ENCODE assay signal across 9 cellular contexts in genomic region chr3:185549111-185549510, GRCh38. TPM values are rescaled to one million over a fixed set of nuclear protein-coding genes. Genes with fewer than 3 reads are reported as not detected.
DNase-seq lines count a peak whose midpoint lies in the region; ATAC-seq and TF ChIP-seq lines count a peak whose summit lies in the region.
"Had no signal": no experiment of that assay in that cellular context is flagged by ENCODE, and none has a peak within 500 bp of the region (broad histone marks: within the 10 kb centered on the region; RNA-seq: fewer than 3 reads in every experiment).

No MANE protein-coding gene starts in this region.

- H3K36me3 ChIP-seq in lower lobe of right lung: no peaks in the 10 kb centered on the region

- H3K4me1 ChIP-seq in lower lobe of right lung: peaks cover 6% of the 10 kb centered on the region

- TF ChIP-seq CTCF in AG04450 (IDR thresholded peaks at IDR 0.05; ENCODE audit: low read depth, low read length) (no peak), lower lobe of right lung (IDR thresholded peaks at IDR 0.05) (no peak)

- H3K27ac ChIP-seq in AG04450 (ENCODE audit: low read depth, low read length): no peak overlapping the region
- H3K27ac ChIP-seq in lower lobe of right lung: peak overlapping the region; percentile 71

- CTCF ChIA-PET in AG04450 (lab: Charles Lee): interaction anchor here (1.9 kb wide), 1 partner anchor 10 kb away, joined by 7 read pairs; no protein-coding TSS in a partner anchor

- no peak overlapping the region for H3K4me3 ChIP-seq in AG04450 (ENCODE audit: low read depth, low read length)
- H3K4me3 ChIP-seq in lower lobe of right lung: no peak overlapping the region

- no peaks in the 10 kb centered on the region; the same call in 1 of the 2 replicates for H3K9me3 ChIP-seq in AG04450 (ENCODE audit: control insufficient read depth, insufficient read depth, low read length)
- no peaks in the 10 kb centered on the region for H3K9me3 ChIP-seq in lower lobe of right lung

- ATAC-seq in lower lobe of right lung (peak; percentile 62 to 78), HG02763 (IDR thresholded peaks at IDR 0.05; ENCODE audit: unreplicated experiment) (no peak), HG02678 (IDR thresholded peaks at IDR 0.05; ENCODE audit: unreplicated experiment) (no peak), GM21529 (IDR thresholded peaks at IDR 0.05; ENCODE audit: unreplicated experiment) (no peak)

- H3K27me3 ChIP-seq in AG04450 (ENCODE audit: control insufficient read depth, insufficient read depth, low read length) (no peaks in the 10 kb centered on the region), lower lobe of right lung (ENCODE audit: low read depth) (no peaks in the 10 kb centered on the region)

- peak; percentile 88 for DNase-seq in AG04450 (ENCODE audit: low read depth, low spot score)
- peak; percentile 85 for DNase-seq in LoVo (ENCODE audit: low spot score)
- DNase-seq in cerebellar cortex (ENCODE audit: low spot score): peak; percentile 33
- no peak for DNase-seq in lower lobe of right lung
- no peak for DNase-seq in activated gamma-delta T cell (lab: John Stamatoyannopoulos, UW)
- DNase-seq: activated B cell treated with CpG ODN at 0.5 μM for 24 hours had no signal

- intact Hi-C loops in lower lobe of right lung (cut with DNase I): no loop called here

- POLR2A ChIA-PET in AG04450 (lab: Yijun Ruan, JAX): interaction anchor here (0.7 kb wide), 1 partner anchor 33 kb away, joined by 5 read pairs; no protein-coding TSS in a partner anchor

RNA-seq across cellular contexts. Expression of gene LIPH, which starts 3.3 kb away (rescaled TPM):
- polyA plus RNA-seq in AG04450 (2011; rRNA removed): 0.02 and 0.06 TPM in 2 replicates
- not detected in 2 replicates for polyA minus RNA-seq in AG04450 (2011; rRNA and poly(A)+ RNA removed)
- total RNA-seq in lower lobe of right lung: 29.7 TPM
- total RNA-seq: activated B cell treated with CpG ODN at 0.5 μM for 24 hours had no signal

RNA-seq across cellular contexts. Expression of gene SENP2, which starts 37.0 kb away (rescaled TPM):
- 18.2 and 28.1 TPM in 2 replicates for polyA plus RNA-seq in AG04450 (2011; rRNA removed)
- polyA minus RNA-seq in AG04450 (2011; rRNA and poly(A)+ RNA removed): 9.0 and 17.1 TPM in 2 replicates
- total RNA-seq in lower lobe of right lung: 36.5 TPM

RNA-seq across cellular contexts. Expression of gene TMEM41A, which starts 50.3 kb away (rescaled TPM):
- polyA plus RNA-seq in AG04450 (2011; rRNA removed): 15.1 and 17.8 TPM in 2 replicates
- polyA minus RNA-seq in AG04450 (2011; rRNA and poly(A)+ RNA removed): 8.6 and 12.2 TPM in 2 replicates
- 24.0 TPM for total RNA-seq in lower lobe of right lung

Comparison
In these comparisons a context has a peak if more than half of its experiments do, and no peak if none do; other contexts are left out.
1. DNase-seq: peak in AG04450 (single experiment), LoVo (single experiment) and cerebellar cortex (single experiment); none in lower lobe of right lung (single experiment) and activated gamma-delta T cell (single experiment).
2. ATAC-seq: peak in lower lobe of right lung (2 of 2); none in HG02763 (single experiment), HG02678 (single experiment) and GM21529 (single experiment).